Comparison of ENCODE assay signal across 1 cellular context in the genomic region with DNA sequence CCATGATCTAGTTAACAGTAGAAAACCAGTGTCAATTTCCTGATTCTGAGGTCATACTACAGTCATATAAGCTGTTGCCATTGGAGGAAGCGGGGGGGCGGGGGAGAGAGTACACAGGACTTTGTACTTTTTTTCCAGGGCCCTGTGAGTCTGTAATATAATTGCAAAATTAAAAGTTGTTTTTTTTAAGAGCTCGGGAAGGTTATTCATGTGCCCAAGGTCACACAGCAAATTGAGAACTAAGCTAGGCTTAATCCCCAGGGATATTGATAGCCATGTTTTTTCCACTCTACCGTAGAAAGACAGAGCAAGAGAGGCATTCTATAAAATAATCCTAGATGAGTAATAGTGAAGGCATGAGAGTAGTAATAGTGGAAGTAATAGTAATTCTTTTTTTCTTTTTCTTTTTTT.
TF ChIP-seq lines count a peak whose summit lies in the region.

No MANE protein-coding gene starts in this region.

TF ChIP-seq in GM23338, 12 proteins besides CTCF, POLR2A, EP300 and RAD21 (continued from another document):
- TF ChIP-seq, protein P1, sequence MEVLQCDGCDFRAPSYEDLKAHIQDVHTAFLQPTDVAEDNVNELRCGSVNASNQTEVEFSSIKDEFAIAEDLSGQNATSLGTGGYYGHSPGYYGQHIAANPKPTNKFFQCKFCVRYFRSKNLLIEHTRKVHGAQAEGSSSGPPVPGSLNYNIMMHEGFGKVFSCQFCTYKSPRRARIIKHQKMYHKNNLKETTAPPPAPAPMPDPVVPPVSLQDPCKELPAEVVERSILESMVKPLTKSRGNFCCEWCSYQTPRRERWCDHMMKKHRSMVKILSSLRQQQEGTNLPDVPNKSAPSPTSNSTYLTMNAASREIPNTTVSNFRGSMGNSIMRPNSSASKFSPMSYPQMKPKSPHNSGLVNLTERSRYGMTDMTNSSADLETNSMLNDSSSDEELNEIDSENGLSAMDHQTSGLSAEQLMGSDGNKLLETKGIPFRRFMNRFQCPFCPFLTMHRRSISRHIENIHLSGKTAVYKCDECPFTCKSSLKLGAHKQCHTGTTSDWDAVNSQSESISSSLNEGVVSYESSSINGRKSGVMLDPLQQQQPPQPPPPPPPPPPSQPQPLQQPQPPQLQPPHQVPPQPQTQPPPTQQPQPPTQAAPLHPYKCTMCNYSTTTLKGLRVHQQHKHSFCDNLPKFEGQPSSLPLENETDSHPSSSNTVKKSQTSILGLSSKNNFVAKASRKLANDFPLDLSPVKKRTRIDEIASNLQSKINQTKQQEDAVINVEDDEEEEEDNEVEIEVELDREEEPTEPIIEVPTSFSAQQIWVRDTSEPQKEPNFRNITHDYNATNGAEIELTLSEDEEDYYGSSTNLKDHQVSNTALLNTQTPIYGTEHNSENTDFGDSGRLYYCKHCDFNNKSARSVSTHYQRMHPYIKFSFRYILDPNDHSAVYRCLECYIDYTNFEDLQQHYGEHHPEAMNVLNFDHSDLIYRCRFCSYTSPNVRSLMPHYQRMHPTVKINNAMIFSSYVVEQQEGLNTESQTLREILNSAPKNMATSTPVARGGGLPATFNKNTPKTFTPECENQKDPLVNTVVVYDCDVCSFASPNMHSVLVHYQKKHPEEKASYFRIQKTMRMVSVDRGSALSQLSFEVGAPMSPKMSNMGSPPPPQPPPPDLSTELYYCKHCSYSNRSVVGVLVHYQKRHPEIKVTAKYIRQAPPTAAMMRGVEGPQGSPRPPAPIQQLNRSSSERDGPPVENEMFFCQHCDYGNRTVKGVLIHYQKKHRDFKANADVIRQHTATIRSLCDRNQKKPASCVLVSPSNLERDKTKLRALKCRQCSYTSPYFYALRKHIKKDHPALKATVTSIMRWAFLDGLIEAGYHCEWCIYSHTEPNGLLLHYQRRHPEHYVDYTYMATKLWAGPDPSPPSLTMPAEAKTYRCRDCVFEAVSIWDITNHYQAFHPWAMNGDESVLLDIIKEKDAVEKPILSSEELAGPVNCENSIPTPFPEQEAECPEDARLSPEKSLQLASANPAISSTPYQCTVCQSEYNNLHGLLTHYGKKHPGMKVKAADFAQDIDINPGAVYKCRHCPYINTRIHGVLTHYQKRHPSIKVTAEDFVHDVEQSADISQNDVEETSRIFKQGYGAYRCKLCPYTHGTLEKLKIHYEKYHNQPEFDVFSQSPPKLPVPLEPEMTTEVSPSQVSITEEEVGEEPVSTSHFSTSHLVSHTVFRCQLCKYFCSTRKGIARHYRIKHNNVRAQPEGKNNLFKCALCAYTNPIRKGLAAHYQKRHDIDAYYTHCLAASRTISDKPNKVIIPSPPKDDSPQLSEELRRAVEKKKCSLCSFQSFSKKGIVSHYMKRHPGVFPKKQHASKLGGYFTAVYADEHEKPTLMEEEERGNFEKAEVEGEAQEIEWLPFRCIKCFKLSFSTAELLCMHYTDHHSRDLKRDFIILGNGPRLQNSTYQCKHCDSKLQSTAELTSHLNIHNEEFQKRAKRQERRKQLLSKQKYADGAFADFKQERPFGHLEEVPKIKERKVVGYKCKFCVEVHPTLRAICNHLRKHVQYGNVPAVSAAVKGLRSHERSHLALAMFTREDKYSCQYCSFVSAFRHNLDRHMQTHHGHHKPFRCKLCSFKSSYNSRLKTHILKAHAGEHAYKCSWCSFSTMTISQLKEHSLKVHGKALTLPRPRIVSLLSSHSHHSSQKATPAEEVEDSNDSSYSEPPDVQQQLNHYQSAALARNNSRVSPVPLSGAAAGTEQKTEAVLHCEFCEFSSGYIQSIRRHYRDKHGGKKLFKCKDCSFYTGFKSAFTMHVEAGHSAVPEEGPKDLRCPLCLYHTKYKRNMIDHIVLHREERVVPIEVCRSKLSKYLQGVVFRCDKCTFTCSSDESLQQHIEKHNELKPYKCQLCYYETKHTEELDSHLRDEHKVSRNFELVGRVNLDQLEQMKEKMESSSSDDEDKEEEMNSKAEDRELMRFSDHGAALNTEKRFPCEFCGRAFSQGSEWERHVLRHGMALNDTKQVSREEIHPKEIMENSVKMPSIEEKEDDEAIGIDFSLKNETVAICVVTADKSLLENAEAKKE (CRISPR knock-in tag; IDR thresholded peaks at IDR 0.05) = no peak
- TF ChIP-seq CREB1 (CRISPR knock-in tag; IDR thresholded peaks at IDR 0.05; ENCODE audit: low read depth) (no peak), EZH2phosphoT487 (IDR thresholded peaks at IDR 0.05; ENCODE audit: unreplicated experiment) (no peak), POLR2AphosphoS5 (IDR thresholded peaks at IDR 0.05; ENCODE audit: low read depth) (no peak), JUNB (IDR thresholded peaks at IDR 0.05; ENCODE audit: unreplicated experiment) (no peak), NANOG (IDR thresholded peaks at IDR 0.05; ENCODE audit: borderline replicate concordance) (no peak), ZNF114 (CRISPR knock-in tag; IDR thresholded peaks at IDR 0.05) (no peak)
